In the genomic region with DNA sequence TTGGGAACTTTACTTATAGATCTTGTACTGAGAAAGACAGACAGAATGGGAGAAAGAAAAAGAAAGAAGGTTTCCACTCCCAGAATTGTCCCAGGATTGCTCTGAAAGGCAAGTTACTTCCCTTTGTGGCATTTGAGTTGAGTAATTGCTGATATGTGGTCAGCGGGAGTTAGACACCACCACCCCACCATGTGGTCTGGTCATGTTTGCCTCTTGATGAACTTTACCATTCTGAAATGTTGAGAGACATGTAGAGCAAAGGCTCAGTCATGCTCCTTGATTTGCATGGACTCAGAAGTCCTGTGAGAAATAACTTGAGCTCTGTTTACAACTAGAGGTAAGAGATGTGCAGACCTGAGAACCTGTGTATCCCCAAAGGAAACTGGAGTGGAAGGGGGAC, we compare ENCODE assay signal across 1 cellular context.
TF ChIP-seq lines count a peak whose summit lies in the region.

No MANE protein-coding gene starts in this region.

TF ChIP-seq in GM23338, 12 proteins besides CTCF, POLR2A, EP300 and RAD21 (continued from another document):
- TF ChIP-seq, protein P1, sequence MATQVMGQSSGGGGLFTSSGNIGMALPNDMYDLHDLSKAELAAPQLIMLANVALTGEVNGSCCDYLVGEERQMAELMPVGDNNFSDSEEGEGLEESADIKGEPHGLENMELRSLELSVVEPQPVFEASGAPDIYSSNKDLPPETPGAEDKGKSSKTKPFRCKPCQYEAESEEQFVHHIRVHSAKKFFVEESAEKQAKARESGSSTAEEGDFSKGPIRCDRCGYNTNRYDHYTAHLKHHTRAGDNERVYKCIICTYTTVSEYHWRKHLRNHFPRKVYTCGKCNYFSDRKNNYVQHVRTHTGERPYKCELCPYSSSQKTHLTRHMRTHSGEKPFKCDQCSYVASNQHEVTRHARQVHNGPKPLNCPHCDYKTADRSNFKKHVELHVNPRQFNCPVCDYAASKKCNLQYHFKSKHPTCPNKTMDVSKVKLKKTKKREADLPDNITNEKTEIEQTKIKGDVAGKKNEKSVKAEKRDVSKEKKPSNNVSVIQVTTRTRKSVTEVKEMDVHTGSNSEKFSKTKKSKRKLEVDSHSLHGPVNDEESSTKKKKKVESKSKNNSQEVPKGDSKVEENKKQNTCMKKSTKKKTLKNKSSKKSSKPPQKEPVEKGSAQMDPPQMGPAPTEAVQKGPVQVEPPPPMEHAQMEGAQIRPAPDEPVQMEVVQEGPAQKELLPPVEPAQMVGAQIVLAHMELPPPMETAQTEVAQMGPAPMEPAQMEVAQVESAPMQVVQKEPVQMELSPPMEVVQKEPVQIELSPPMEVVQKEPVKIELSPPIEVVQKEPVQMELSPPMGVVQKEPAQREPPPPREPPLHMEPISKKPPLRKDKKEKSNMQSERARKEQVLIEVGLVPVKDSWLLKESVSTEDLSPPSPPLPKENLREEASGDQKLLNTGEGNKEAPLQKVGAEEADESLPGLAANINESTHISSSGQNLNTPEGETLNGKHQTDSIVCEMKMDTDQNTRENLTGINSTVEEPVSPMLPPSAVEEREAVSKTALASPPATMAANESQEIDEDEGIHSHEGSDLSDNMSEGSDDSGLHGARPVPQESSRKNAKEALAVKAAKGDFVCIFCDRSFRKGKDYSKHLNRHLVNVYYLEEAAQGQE (IDR thresholded peaks at IDR 0.05; ENCODE audit: unreplicated experiment) = no peak
- no peak for TF ChIP-seq POLR2AphosphoS5 (IDR thresholded peaks at IDR 0.05; ENCODE audit: low read depth)
- TF ChIP-seq NANOG (IDR thresholded peaks at IDR 0.05; ENCODE audit: borderline replicate concordance) = no peak
- no peak for TF ChIP-seq EZH2phosphoT487 (IDR thresholded peaks at IDR 0.05; ENCODE audit: unreplicated experiment)
- TF ChIP-seq ZNF114 (CRISPR knock-in tag; IDR thresholded peaks at IDR 0.05) = no peak
- no peak for TF ChIP-seq JUNB (IDR thresholded peaks at IDR 0.05; ENCODE audit: unreplicated experiment)
TF ChIP-seq in GM23338: peak in this region for 0.
